ENCODE assay signal across 7 cellular contexts in genomic region chr14:30559638-30560071, GRCh38. TPM values are rescaled to one million over a fixed set of nuclear protein-coding genes. Genes with fewer than 3 reads are reported as not detected.
DNase-seq lines count a peak whose midpoint lies in the region; ATAC-seq and TF ChIP-seq lines count a peak whose summit lies in the region.

No MANE protein-coding gene starts in this region.

- in situ Hi-C loops in astrocyte of the cerebellum (cut with HindIII; ENCODE audit: low sequenced_read_pairs), result no loop called here

- H3K36me3 Mint-ChIP-seq in HFFc6 (ENCODE audit: low read depth) (peaks cover 34% of the 10 kb centered on the region), immature natural killer cell (peaks cover 0 to 7% (median 0%) of the 10 kb centered on the region in 3 donors)
- peaks cover 24% of the 10 kb centered on the region for H3K36me3 Mint-ChIP-seq in stimulated activated memory B cell treated with anti-CD40 and anti-IgM and Interleukin-4, amounts not matched to agents 10 μg/mL and 1 μg/mL and 100 μg/mL, for 72 hours

- H3K4me1 Mint-ChIP-seq in HFFc6 (ENCODE audit: low read depth) (peaks cover 33% of the 10 kb centered on the region), immature natural killer cell (peaks cover 32 to 61% of the 10 kb centered on the region in 2 donors)
- H3K4me1 Mint-ChIP-seq in stimulated activated memory B cell treated with anti-CD40 and anti-IgM and Interleukin-4, amounts not matched to agents 10 μg/mL and 1 μg/mL and 100 μg/mL, for 72 hours, result peaks cover 28% of the 10 kb centered on the region

- H3K4me3 Mint-ChIP-seq in HFFc6, result peak overlapping the region; percentile 100
- H3K4me3 Mint-ChIP-seq in immature natural killer cell, result peak overlapping the region; percentile 97 to 100 (median 100)
- H3K4me3 Mint-ChIP-seq in stimulated activated memory B cell treated with anti-CD40 and anti-IgM and Interleukin-4, amounts not matched to agents 10 μg/mL and 1 μg/mL and 100 μg/mL, for 72 hours, result peak overlapping the region; percentile 100

- peak overlapping the region; percentile 79 for H3K4me3 ChIP-seq in GM08714 (ENCODE audit: low read length)
- H3K4me3 ChIP-seq in astrocyte of the cerebellum (ENCODE audit: low read depth, low read length), result peak overlapping the region; percentile 71

- ATAC-seq in stimulated activated memory B cell treated with anti-CD40 and anti-IgM and Interleukin-4, amounts not matched to agents 10 μg/mL and 1 μg/mL and 100 μg/mL, for 72 hours, result peak; percentile 5
- ATAC-seq in HG02623 (IDR thresholded peaks at IDR 0.05; ENCODE audit: unreplicated experiment), result no peak

- TF ChIP-seq CTCF in HFFc6 (IDR thresholded peaks at IDR 0.05), result no peak
- no peak for TF ChIP-seq CTCF in astrocyte of the cerebellum (IDR thresholded peaks at IDR 0.05; ENCODE audit: low read depth, low read length, missing control alignments)

- no peaks in the 10 kb centered on the region for H3K9me3 Mint-ChIP-seq in HFFc6
- no peaks in the 10 kb centered on the region for H3K9me3 Mint-ChIP-seq in immature natural killer cell
- H3K9me3 Mint-ChIP-seq in stimulated activated memory B cell treated with anti-CD40 and anti-IgM and Interleukin-4, amounts not matched to agents 10 μg/mL and 1 μg/mL and 100 μg/mL, for 72 hours, result no peaks in the 10 kb centered on the region

- peak; percentile 20 for DNase-seq in HFFc6
- peak; percentile 24 for DNase-seq in NCI-H2171 (lab: John Stamatoyannopoulos, UW)
- DNase-seq in astrocyte of the cerebellum (ENCODE audit: low read depth), result peak; percentile 69
- no peak for DNase-seq in immature natural killer cell

- no peaks in the 10 kb centered on the region for H3K27me3 Mint-ChIP-seq in HFFc6 (ENCODE audit: insufficient read depth)
- peaks cover 2 to 12% (median 7%) of the 10 kb centered on the region in 3 donors for H3K27me3 Mint-ChIP-seq in immature natural killer cell (ENCODE audit: low read depth in 3 of 3)
- H3K27me3 Mint-ChIP-seq in stimulated activated memory B cell treated with anti-CD40 and anti-IgM and Interleukin-4, amounts not matched to agents 10 μg/mL and 1 μg/mL and 100 μg/mL, for 72 hours, result no peaks in the 10 kb centered on the region

- H3K27ac Mint-ChIP-seq in HFFc6, result peak overlapping the region; percentile 100
- peak overlapping the region; percentile 93 to 99 (median 98) for H3K27ac Mint-ChIP-seq in immature natural killer cell
- peak overlapping the region; percentile 98 for H3K27ac Mint-ChIP-seq in stimulated activated memory B cell treated with anti-CD40 and anti-IgM and Interleukin-4, amounts not matched to agents 10 μg/mL and 1 μg/mL and 100 μg/mL, for 72 hours

RNA-seq across cellular contexts. Expression of gene G2E3, which starts 0.7 kb away (rescaled TPM):
- total RNA-seq in HFFc6 (2021; fragmentation: NEBNext Ultra II Directional; extraction: Animal tissue kit (Norgen Biotek cat#: 25700)), result 10 to 100 TPM; 26.1 to 34.7 (median 27.3) TPM
- polyA plus RNA-seq in immature natural killer cell, result 10 to 100 TPM in 2 of 3 donors, 1 to 10 TPM in 1; 8.2 to 18.2 (median 12.8) TPM

Comparison
In these comparisons a context has a peak if more than half of its experiments do, and no peak if none do; other contexts are left out.
1. DNase-seq: peak in HFFc6 (single experiment), NCI-H2171 (single experiment) and astrocyte of the cerebellum (single experiment); none in immature natural killer cell (0 of 3).
2. Peak in every context shown above with its lines, with median percentiles within 50 percentile points of each other: H3K27ac Mint-ChIP-seq and H3K4me3 Mint-ChIP-seq.